ENCODE assay signal across 8 cellular contexts in the genomic region with DNA sequence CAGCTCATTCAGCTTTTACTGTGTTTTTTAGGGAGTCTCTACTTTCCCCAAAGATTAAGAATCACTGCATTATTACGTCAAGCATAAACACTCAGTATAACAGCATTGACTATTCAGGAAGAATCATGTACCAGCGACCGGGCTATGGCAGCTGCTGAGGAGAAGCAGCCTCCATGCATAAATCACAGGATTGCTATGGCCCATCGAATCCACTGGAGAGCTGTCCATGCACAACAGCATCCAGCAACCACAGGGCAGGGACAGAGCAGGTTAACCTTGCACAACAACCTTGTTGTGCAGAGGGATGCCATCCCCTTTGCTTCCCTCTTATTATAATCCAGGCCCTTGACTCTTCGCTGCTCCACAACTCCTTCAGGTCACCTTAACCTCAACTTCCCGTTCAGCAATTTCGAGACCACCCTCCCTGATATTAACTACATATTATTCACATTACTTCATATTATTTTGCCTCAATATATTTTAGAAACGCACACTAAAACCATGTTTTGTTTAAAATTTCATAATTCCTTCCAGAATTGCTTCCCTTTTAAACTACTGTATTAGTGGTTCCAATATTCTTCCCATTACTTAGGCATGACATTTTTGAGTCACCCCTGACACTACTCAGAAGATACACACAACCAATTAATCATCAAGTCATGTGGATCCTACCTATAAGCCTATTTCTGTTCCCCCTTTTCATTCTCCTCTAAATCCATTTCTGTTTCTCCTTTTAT. TPM values are rescaled to one million over a fixed set of nuclear protein-coding genes. Genes with fewer than 3 reads are reported as not detected.
DNase-seq lines count a peak whose midpoint lies in the region; ATAC-seq and TF ChIP-seq lines count a peak whose summit lies in the region.

No MANE protein-coding gene starts in this region.

- TF ChIP-seq CTCF in AG09309 (IDR thresholded peaks at IDR 0.05; ENCODE audit: control insufficient read depth, insufficient read depth, low read depth, low read length, missing control alignments) (no peak), HFF-Myc (IDR thresholded peaks at IDR 0.05; ENCODE audit: low read depth, low read length, missing control alignments) (no peak), liver (IDR thresholded peaks at IDR 0.05; ENCODE audit: low read depth, low read length, missing input control) (no peak)

- H3K27ac ChIP-seq in liver (ENCODE audit: low read depth in 1 of 2, low read length in 2 of 2): peak overlapping the region in 1 of 2 donors; percentile 9

- H3K4me1 ChIP-seq in liver (ENCODE audit: control insufficient read depth in 4 of 4, insufficient read depth in 4 of 4, low read length in 3 of 4): peaks cover 10 to 22% (median 15%) of the 10 kb centered on the region in 4 donors

- peak overlapping the region in 1 of 2 donors; percentile 83 for H3K9ac ChIP-seq in liver (ENCODE audit: low read depth in 1 of 2, low read length in 2 of 2)

- H3K4me3 ChIP-seq in AG09309 (ENCODE audit: control insufficient read depth, low read depth, low read length): peak overlapping the region; percentile 76
- peak overlapping the region; percentile 89 for H3K4me3 ChIP-seq in HFF-Myc (replicated peaks; ENCODE audit: low read depth, low read length)
- peak overlapping the region; percentile 64 to 89 (median 88) for H3K4me3 ChIP-seq in liver (ENCODE audit: low read depth in 1 of 3, low read length in 3 of 3)

- 70% methylated on average over 8 of the region's 8 CpGs for WGBS in liver

- no peak for DNase-seq in AG09309 (ENCODE audit: low read depth)
- DNase-seq in HFF-Myc (ENCODE audit: extremely low read depth, low read depth): no peak
- peak; percentile 28 for DNase-seq in amniotic epithelial cell (ENCODE audit: low read depth)
- DNase-seq in stimulated activated CD4-positive, alpha-beta T cell treated with anti-CD3 and anti-CD28 coated beads, Interleukin-4, amount 100 ng/mL, for 4 hours: no peak

- H3K9me3 ChIP-seq in liver (ENCODE audit: control insufficient read depth in 4 of 4, low read length in 3 of 4): no peaks in the 10 kb centered on the region

- ATAC-seq in GM18498 (IDR thresholded peaks at IDR 0.05; ENCODE audit: unreplicated experiment) (no peak), GM21528 (IDR thresholded peaks at IDR 0.05; ENCODE audit: low FRiP score, unreplicated experiment) (no peak), HG02885 (IDR thresholded peaks at IDR 0.05; ENCODE audit: poor library complexity, unreplicated experiment) (no peak)

- peaks cover 0 to 9% (median 6%) of the 10 kb centered on the region in 4 donors for H3K36me3 ChIP-seq in liver (ENCODE audit: control insufficient read depth in 4 of 4, insufficient read depth in 3 of 4, low read depth in 1 of 4, low read length in 3 of 4)

- no peak for TF ChIP-seq RAD21 in liver (IDR thresholded peaks at IDR 0.05)

- H3K27me3 ChIP-seq in liver (ENCODE audit: control insufficient read depth in 4 of 4, insufficient read depth in 4 of 4, low read length in 3 of 4): no peaks in the 10 kb centered on the region

TF ChIP-seq in liver, 16 proteins besides CTCF, POLR2A, EP300 and RAD21:
- TF ChIP-seq TAF1 (conservative IDR thresholded peaks at IDR 0.05) (no peak), NR2F2 (IDR thresholded peaks at IDR 0.05) (no peak), JUND (IDR thresholded peaks at IDR 0.05) (no peak), GABPA (IDR thresholded peaks at IDR 0.05 in 1 of 2, conservative IDR thresholded peaks at IDR 0.05 in 1 of 2) (no peak), FOXA2 (IDR thresholded peaks at IDR 0.05) (no peak), YY1 (IDR thresholded peaks at IDR 0.05) (no peak), EGR1 (IDR thresholded peaks at IDR 0.05; ENCODE audit: low read depth in 2 of 2) (no peak)
- TF ChIP-seq, protein P1, sequence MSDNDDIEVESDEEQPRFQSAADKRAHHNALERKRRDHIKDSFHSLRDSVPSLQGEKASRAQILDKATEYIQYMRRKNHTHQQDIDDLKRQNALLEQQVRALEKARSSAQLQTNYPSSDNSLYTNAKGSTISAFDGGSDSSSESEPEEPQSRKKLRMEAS (IDR thresholded peaks at IDR 0.05): no peak

RNA-seq across cellular contexts. Expression of gene IARS1, which starts 1.0 kb away (rescaled TPM):
- total RNA-seq in liver: 10 to 100 TPM; 67.9 to 81.7 TPM
- polyA plus RNA-seq in liver: 10 to 100 TPM; 24.8 to 31.4 TPM

RNA-seq across cellular contexts. Expression of gene NOL8, which starts 32.6 kb away (rescaled TPM):
- total RNA-seq in liver: 10 to 100 TPM; 10.3 to 21.2 TPM
- polyA plus RNA-seq in liver: 10 to 100 TPM in 1 of 2 donors, 1 to 10 TPM in 1; 5.3 to 15.3 TPM

RNA-seq across cellular contexts. Expression of gene CENPP, which starts 33.2 kb away (rescaled TPM):
- 1 to 10 TPM; 1.7 to 8.7 TPM for total RNA-seq in liver
- polyA plus RNA-seq in liver: under 1 TPM; 0.62 to 0.89 TPM
